In the genomic region with DNA sequence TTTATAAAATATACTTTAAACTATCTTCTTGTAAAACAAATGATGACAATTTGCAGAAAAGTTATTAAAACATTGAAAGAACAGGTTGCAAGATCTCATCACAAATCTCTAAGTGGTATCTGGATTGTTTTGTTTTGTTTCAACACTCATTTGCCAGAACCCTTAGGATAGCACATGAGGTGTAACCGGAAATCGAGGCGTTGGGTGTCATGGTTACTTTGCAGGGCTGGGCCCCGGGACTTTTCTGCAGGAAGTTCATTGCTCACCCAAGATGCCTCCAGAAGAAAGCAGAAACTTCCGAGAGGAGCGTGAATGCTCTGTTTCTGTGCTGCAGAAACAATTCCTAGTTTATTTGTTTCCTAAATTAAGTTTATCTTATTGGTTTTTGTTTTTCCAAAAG, we compare ENCODE assay signal across 9 cellular contexts. TPM values are rescaled to one million over a fixed set of nuclear protein-coding genes. Genes with fewer than 3 reads are reported as not detected.
DNase-seq lines count a peak whose midpoint lies in the region; ATAC-seq and TF ChIP-seq lines count a peak whose summit lies in the region.
"Had no signal": no experiment of that assay in that cellular context is flagged by ENCODE, and none has a peak within 500 bp of the region (broad histone marks: within the 10 kb centered on the region; RNA-seq: fewer than 3 reads in every experiment).

No MANE protein-coding gene starts in this region.

- H3K27me3 ChIP-seq in Peyer's patch (no peaks in the 10 kb centered on the region), gastrocnemius medialis (no peaks in the 10 kb centered on the region)

- H3K36me3 ChIP-seq in Peyer's patch = no peaks in the 10 kb centered on the region
- H3K36me3 ChIP-seq in gastrocnemius medialis = no peaks in the 10 kb centered on the region

- peaks cover 40% of the 10 kb centered on the region for H3K4me1 Mint-ChIP-seq in endothelial cell (ENCODE audit: unreplicated experiment)

- no peak for TF ChIP-seq CTCF in GM20000 (IDR thresholded peaks at IDR 0.05; ENCODE audit: extremely low read depth, missing control alignments)
- TF ChIP-seq CTCF in Peyer's patch (IDR thresholded peaks at IDR 0.05) = no peak
- TF ChIP-seq CTCF in endothelial cell (IDR thresholded peaks at IDR 0.05; ENCODE audit: unreplicated experiment) = no peak
- TF ChIP-seq CTCF in gastrocnemius medialis (IDR thresholded peaks at IDR 0.05 in 4 of 5, conservative IDR thresholded peaks at IDR 0.05 in 1 of 5) = no peak

- peaks cover 15% of the 10 kb centered on the region for H3K36me3 Mint-ChIP-seq in endothelial cell (ENCODE audit: low read depth, unreplicated experiment)

- H3K9me3 ChIP-seq in Peyer's patch (no peaks in the 10 kb centered on the region), gastrocnemius medialis (no peaks in the 10 kb centered on the region)

- no peaks in the 10 kb centered on the region for H3K9me3 Mint-ChIP-seq in endothelial cell (ENCODE audit: unreplicated experiment)

- in situ Hi-C loops in gastrocnemius medialis (cut with MboI; ENCODE audit: low sequenced_read_pairs in 4 of 4) = no loop called here

- intact Hi-C loops in gastrocnemius medialis (cut with DNase I; ENCODE audit: low total_unique reads) = no loop called here

- H3K4me1 ChIP-seq in Peyer's patch (peaks cover 0 to 20% (median 4%) of the 10 kb centered on the region in 4 donors), gastrocnemius medialis (peaks cover 5 to 24% of the 10 kb centered on the region in 2 donors)

- no peak overlapping the region for H3K27ac Mint-ChIP-seq in endothelial cell (ENCODE audit: unreplicated experiment)

- H3K27ac ChIP-seq in Peyer's patch = no peak overlapping the region
- H3K27ac ChIP-seq in gastrocnemius medialis = peak overlapping the region in 3 of 4 donors; percentile 7 to 80 (median 78)

- DNase-seq in GM20000 (ENCODE audit: low spot score) (peak; percentile 39), Peyer's patch (peak in 2 of 3 donors; percentile 36 to 63), endothelial cell (ENCODE audit: low spot score) (no peak), gastrocnemius medialis (peak in 1 of 2 donors; percentile 37)

- peak overlapping the region; percentile 37 for H3K4me3 Mint-ChIP-seq in endothelial cell (ENCODE audit: unreplicated experiment)

- H3K27me3 Mint-ChIP-seq in endothelial cell (ENCODE audit: unreplicated experiment) = peaks cover 2% of the 10 kb centered on the region

- TF ChIP-seq POLR2A in Peyer's patch (IDR thresholded peaks at IDR 0.05) (no peak), gastrocnemius medialis (IDR thresholded peaks at IDR 0.05) (no peak)

- no peak for ATAC-seq in gastrocnemius medialis
- no peak for ATAC-seq in HG02610 (IDR thresholded peaks at IDR 0.05; ENCODE audit: unreplicated experiment)
- ATAC-seq in HG03039 (IDR thresholded peaks at IDR 0.05; ENCODE audit: unreplicated experiment) = no peak
- ATAC-seq in HG03521 (IDR thresholded peaks at IDR 0.05; ENCODE audit: unreplicated experiment) = no peak
- ATAC-seq in GM18511 (IDR thresholded peaks at IDR 0.05; ENCODE audit: unreplicated experiment) = no peak

- H3K4me3 ChIP-seq in Peyer's patch (no peak overlapping the region), gastrocnemius medialis (no peak overlapping the region)
- H3K4me3 ChIP-seq: skin epidermis had no signal

RNA-seq across cellular contexts. Expression of gene DISC1, which starts 2.5 kb away (rescaled TPM):
- 10 to 100 TPM in 1 of 4 donors, 1 to 10 TPM in 3; 2.3 to 39.6 (median 5.6) TPM for total RNA-seq in Peyer's patch
- 82.5 TPM for total RNA-seq in endothelial cell (ENCODE audit: unreplicated experiment)
- 1 to 10 TPM; 2.3 to 5.8 (median 2.6) TPM for total RNA-seq in gastrocnemius medialis

Comparison
In these comparisons a context has a peak if more than half of its experiments do, and no peak if none do; other contexts are left out.
1. H3K27ac ChIP-seq: peak in gastrocnemius medialis (3 of 4); none in Peyer's patch (0 of 4).